ENCODE assay signal across 10 cellular contexts in genomic region chr22:23862103-23862502, GRCh38. TPM values are rescaled to one million over a fixed set of nuclear protein-coding genes. Genes with fewer than 3 reads are reported as not detected.
DNase-seq lines count a peak whose midpoint lies in the region; ATAC-seq, FAIRE-seq and TF ChIP-seq lines count a peak whose summit lies in the region.
"Had no signal": no experiment of that assay in that cellular context is flagged by ENCODE, and none has a peak within 500 bp of the region (broad histone marks: within the 10 kb centered on the region; RNA-seq: fewer than 3 reads in every experiment).

No MANE protein-coding gene starts in this region.

- no peaks in the 10 kb centered on the region for H3K36me3 ChIP-seq in OCI-LY3 (replicated peaks; ENCODE audit: low read depth, low read length)
- H3K36me3 ChIP-seq in bronchial epithelial cell (ENCODE audit: control insufficient read depth, insufficient read depth, low read length) = no peaks in the 10 kb centered on the region
- H3K36me3 ChIP-seq in neural progenitor cell = no peaks in the 10 kb centered on the region
- H3K36me3 ChIP-seq: ovary had no signal

- no peak overlapping the region for H3K27ac Mint-ChIP-seq in neural progenitor cell

- peaks cover 5% of the 10 kb centered on the region for H3K4me1 ChIP-seq in OCI-LY3 (ENCODE audit: low read length)
- no peaks in the 10 kb centered on the region for H3K4me1 ChIP-seq in neural progenitor cell

- no peak overlapping the region for H3K4me3 ChIP-seq in OCI-LY3 (ENCODE audit: low read length)
- H3K4me3 ChIP-seq in bronchial epithelial cell (ENCODE audit: low read depth, low read length) = no peak overlapping the region
- no peak overlapping the region for H3K4me3 ChIP-seq in neural progenitor cell
- H3K4me3 ChIP-seq: BLaER1 treated with 17β-estradiol and CSF1 and Interleukin-3, amounts not matched to agents 10 nM and 100 nM; ovary had no signal

- no peak overlapping the region for H3K27ac ChIP-seq in OCI-LY3 (ENCODE audit: low read length)
- no peak overlapping the region for H3K27ac ChIP-seq in neural progenitor cell
- H3K27ac ChIP-seq: BLaER1 treated with 17β-estradiol and CSF1 and Interleukin-3, amounts not matched to agents 10 nM and 100 nM; ovary had no signal

- H3K27me3 ChIP-seq in OCI-LY3 (ENCODE audit: low read depth, low read length) = no peaks in the 10 kb centered on the region
- H3K27me3 ChIP-seq in bronchial epithelial cell (ENCODE audit: control insufficient read depth, insufficient read depth, low read length) = no peaks in the 10 kb centered on the region
- no peaks in the 10 kb centered on the region for H3K27me3 ChIP-seq in neural progenitor cell
- H3K27me3 ChIP-seq: BLaER1 treated with 17β-estradiol and CSF1 and Interleukin-3, amounts not matched to agents 10 nM and 100 nM; ovary had no signal

- H3K36me3 Mint-ChIP-seq in neural progenitor cell = peaks cover 14% of the 10 kb centered on the region

- H3K4me2 ChIP-seq in OCI-LY3 (ENCODE audit: low read length) (no peak overlapping the region), neural progenitor cell (no peak overlapping the region)
- H3K4me2 ChIP-seq: BLaER1 treated with 17β-estradiol and CSF1 and Interleukin-3, amounts not matched to agents 10 nM and 100 nM had no signal

- H2AFZ ChIP-seq in OCI-LY3 (ENCODE audit: low read depth, low read length) (no peak overlapping the region), neural progenitor cell (replicated peaks) (no peak overlapping the region)

- H3K27me3 Mint-ChIP-seq in neural progenitor cell (ENCODE audit: insufficient read depth, low read depth) = peaks cover 4% of the 10 kb centered on the region

- no peak for ATAC-seq in HG02852 (IDR thresholded peaks at IDR 0.05; ENCODE audit: unreplicated experiment)

- no peak for FAIRE-seq in bronchial epithelial cell (lab: Jason Lieb, UNC)

- no peak overlapping the region for H3K4me3 Mint-ChIP-seq in neural progenitor cell

- TF ChIP-seq CTCF in OCI-LY3 (IDR thresholded peaks at IDR 0.05; ENCODE audit: low read depth, low read length) (peak; percentile 86), bronchial epithelial cell (IDR thresholded peaks at IDR 0.05; ENCODE audit: insufficient read depth, low read length, severe bottlenecking) (peak; percentile 70), neural progenitor cell (IDR thresholded peaks at IDR 0.05) (peak; percentile 64)

- H3K79me2 ChIP-seq in OCI-LY3 (ENCODE audit: low read length) (no peaks in the 10 kb centered on the region), neural progenitor cell (ENCODE audit: low read depth) (no peaks in the 10 kb centered on the region)

- H3K9me3 ChIP-seq in OCI-LY3 (ENCODE audit: insufficient read depth, low read length) = no peaks in the 10 kb centered on the region
- H3K9me3 ChIP-seq in neural progenitor cell (ENCODE audit: low read depth) = no peaks in the 10 kb centered on the region
- H3K9me3 ChIP-seq: BLaER1 treated with 17β-estradiol and CSF1 and Interleukin-3, amounts not matched to agents 10 nM and 100 nM; ovary had no signal

- peaks cover 15% of the 10 kb centered on the region for H3K4me1 Mint-ChIP-seq in neural progenitor cell

- peaks cover 18% of the 10 kb centered on the region for H3F3A ChIP-seq in neural progenitor cell (ENCODE audit: low read depth)

- no peaks in the 10 kb centered on the region for H3K9me3 Mint-ChIP-seq in neural progenitor cell

- H4K20me1 ChIP-seq in OCI-LY3 (ENCODE audit: insufficient read depth, low read length) = no peaks in the 10 kb centered on the region
- no peaks in the 10 kb centered on the region for H4K20me1 ChIP-seq in neural progenitor cell (ENCODE audit: low read depth)
- H4K20me1 ChIP-seq: BLaER1 treated with 17β-estradiol and CSF1 and Interleukin-3, amounts not matched to agents 10 nM and 100 nM had no signal

- H3K9ac ChIP-seq in OCI-LY3 (ENCODE audit: low read length) (no peak overlapping the region), neural progenitor cell (no peak overlapping the region)

- DNase-seq in NCI-H146 (lab: John Stamatoyannopoulos, UW) (peak; percentile 35), NCI-H146 treated with DMSO at 0.1 percent for 48 hours (lab: John Stamatoyannopoulos, UW; ENCODE audit: unreplicated experiment) (no peak), HPDE6-E6E7 (ENCODE audit: extremely low spot score) (peak; percentile 44), bronchial epithelial cell (ENCODE audit: low read depth) (peak; percentile 46), neural progenitor cell (ENCODE audit: low spot score) (peak; percentile 68), OCI-M2 (lab: John Stamatoyannopoulos, UW; ENCODE audit: unreplicated experiment) (no peak)

RNA-seq across cellular contexts. Expression of gene SLC2A11, which starts 4.4 kb away (rescaled TPM):
- total RNA-seq in bronchial epithelial cell (6.8 and 8.2 TPM in 2 replicates), neural progenitor cell (ENCODE audit: low replicate concordance) (3.8 and 12.1 TPM in 2 replicates)

RNA-seq across cellular contexts. Expression of gene DERL3, which starts 23.3 kb away (rescaled TPM):
- 0.26 TPM in 2 replicates for total RNA-seq in bronchial epithelial cell
- 1.1 and 7.7 TPM in 2 replicates for total RNA-seq in neural progenitor cell (ENCODE audit: low replicate concordance)

RNA-seq across cellular contexts. Expression of gene MIF, which starts 32.1 kb away (rescaled TPM):
- 252 and 448 TPM in 2 replicates for total RNA-seq in bronchial epithelial cell
- total RNA-seq in neural progenitor cell (ENCODE audit: low replicate concordance) = 132 and 552 TPM in 2 replicates

Comparison
In these comparisons a context has a peak if more than half of its experiments do, and no peak if none do; other contexts are left out.
1. DNase-seq: peak in NCI-H146 (single experiment), HPDE6-E6E7 (single experiment), bronchial epithelial cell (single experiment) and neural progenitor cell (single experiment); none in NCI-H146 treated with DMSO at 0.1 percent for 48 hours (single experiment) and OCI-M2 (single experiment).
2. Peak in every context shown above with its lines, with median percentiles within 50 percentile points of each other: CTCF ChIP-seq.